In the genomic region with DNA sequence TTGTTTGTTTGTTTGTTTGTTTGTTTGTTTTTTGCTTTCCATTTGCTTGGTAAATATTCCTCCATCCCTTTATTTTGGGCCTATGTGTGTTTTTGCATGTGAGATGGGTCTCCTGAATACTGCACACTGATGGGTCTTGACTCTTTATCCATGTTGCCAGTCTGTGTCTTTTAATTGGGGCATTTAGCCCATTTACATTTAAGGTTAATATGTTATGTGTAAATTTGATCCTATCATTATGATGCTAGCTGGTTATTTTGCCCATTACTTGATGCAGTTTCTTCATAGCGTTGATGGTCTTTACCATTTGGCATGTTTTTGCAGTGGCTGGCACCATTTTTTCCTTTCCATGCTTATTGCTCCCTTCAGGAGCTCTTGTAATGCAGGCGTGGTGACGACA, we compare ENCODE assay signal across 19 cellular contexts. TPM values are rescaled to one million over a fixed set of nuclear protein-coding genes. Genes with fewer than 3 reads are reported as not detected.
"Had no signal": no experiment of that assay in that cellular context is flagged by ENCODE, and none has a peak within 500 bp of the region (broad histone marks: within the 10 kb centered on the region; RNA-seq: fewer than 3 reads in every experiment).

No MANE protein-coding gene starts in this region.

RNA-seq across cellular contexts. Expression of a gene that starts 16.4 kb away (rescaled TPM):
- total RNA-seq: kidney, kidney epithelial cell, left cardiac atrium, left colon, left lobe of liver, left lung, left ventricle myocardium inferior, left ventricle myocardium superior, lower lobe of right lung, lung microvascular endothelial cell, mammary epithelial cell, mesenteric fat pad, mucosa of descending colon, mucosa of gallbladder, myocyte had no signal
- polyA plus RNA-seq: hepatocyte, immature natural killer cell, keratinocyte, liver, mammary epithelial cell had no signal

RNA-seq across cellular contexts. Expression of a gene that starts 42.2 kb away (rescaled TPM):
- total RNA-seq: lung microvascular endothelial cell, myocyte had no signal
- polyA plus RNA-seq: keratinocyte, mammary epithelial cell had no signal
